ENCODE assay signal across 15 cellular contexts in the genomic region with DNA sequence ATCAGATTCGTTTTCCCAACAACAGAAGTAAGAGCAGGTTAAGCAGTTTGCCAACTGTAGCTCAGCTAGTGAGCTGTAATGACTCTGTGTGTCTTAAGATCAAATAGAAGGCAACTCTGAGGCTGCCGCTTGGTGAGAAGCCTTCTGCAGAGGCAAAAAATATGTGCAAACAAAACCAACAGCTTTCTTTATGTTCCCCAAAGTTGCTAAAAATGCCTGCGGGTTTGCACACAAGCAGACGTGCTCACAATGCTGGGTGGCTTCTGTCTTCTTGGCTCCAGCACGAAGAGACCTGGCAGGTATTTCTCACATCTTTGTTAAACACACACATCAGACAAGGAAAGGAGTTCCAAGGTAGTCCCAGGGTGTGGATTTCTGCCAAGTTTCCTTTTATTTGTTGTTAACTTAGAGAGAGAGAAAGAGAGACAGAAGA.
DNase-seq lines count a peak whose midpoint lies in the region; ATAC-seq, FAIRE-seq and TF ChIP-seq lines count a peak whose summit lies in the region.
"Had no signal": no experiment of that assay in that cellular context is flagged by ENCODE, and none has a peak within 500 bp of the region (broad histone marks: within the 10 kb centered on the region; RNA-seq: fewer than 3 reads in every experiment).

No MANE protein-coding gene starts in this region.

- no peak for DNase-seq in activated T-cell treated with anti-CD3 and anti-CD28 coated beads, Interleukin-2, amount 50 U/mL, for 72 hours
- DNase-seq in activated T-cell treated with anti-CD3 and anti-CD28 coated beads for 4 hours (no peak), keratinocyte (ENCODE audit: low read depth, low spot score) (no peak), superior temporal gyrus (ENCODE audit: extremely low spot score) (peak; percentile 23), OCI-LY7 (ENCODE audit: low spot score) (no peak), mesendoderm (no peak), cerebellar cortex (ENCODE audit: low spot score) (no peak)
- DNase-seq in activated CD8-positive, alpha-beta T cell treated with anti-CD3 and anti-CD28 coated beads for 36 hours, result no peak
- DNase-seq: activated CD4-positive, alpha-beta T cell treated with anti-CD3 and anti-CD28 coated beads for 48 hours; activated naive CD4-positive, alpha-beta T cell treated with Interleukin-2 at 50 U/mL for 16 hours; NCI-H1048; NCI-H446 treated with DMSO at 0.1 percent for 48 hours; upper lobe of left lung had no signal

- H2AFZ ChIP-seq in keratinocyte (ENCODE audit: control insufficient read depth, low read length) (peak overlapping the region; percentile 19), OCI-LY7 (ENCODE audit: low read length) (no peak overlapping the region)

- H3K79me2 ChIP-seq in keratinocyte (ENCODE audit: control insufficient read depth, insufficient read depth, low read length), result no peaks in the 10 kb centered on the region
- H3K79me2 ChIP-seq in OCI-LY7 (ENCODE audit: insufficient read depth, low read depth, low read length), result no peaks in the 10 kb centered on the region
- H3K79me2 ChIP-seq in mesendoderm (ENCODE audit: control insufficient read depth, insufficient read depth, low read length), result no peaks in the 10 kb centered on the region

- H3K9me3 ChIP-seq in keratinocyte (ENCODE audit: control insufficient read depth, low read depth, low read length), result no peaks in the 10 kb centered on the region
- H3K9me3 ChIP-seq in OCI-LY7 (ENCODE audit: low read length), result no peaks in the 10 kb centered on the region
- H3K9me3 ChIP-seq: upper lobe of left lung had no signal

- H3K9me2 ChIP-seq in OCI-LY7 (ENCODE audit: insufficient read depth, low read length), result no peaks in the 10 kb centered on the region

- no peak overlapping the region for H4K8ac ChIP-seq in mesendoderm (ENCODE audit: low read depth, low read length)

- H3K4me1 ChIP-seq in keratinocyte (ENCODE audit: control insufficient read depth, extremely low read depth, insufficient read depth, low read length) (peaks cover 13% of the 10 kb centered on the region), OCI-LY7 (ENCODE audit: insufficient read depth, low read length, poor library complexity, severe bottlenecking) (no peaks in the 10 kb centered on the region), mesendoderm (ENCODE audit: control insufficient read depth, low read depth, low read length) (no peaks in the 10 kb centered on the region)

- H3K36me3 ChIP-seq in keratinocyte (ENCODE audit: control insufficient read depth in 2 of 2, extremely low read depth in 1 of 2, insufficient read depth in 2 of 2, low read length in 2 of 2), result no peaks in the 10 kb centered on the region
- no peaks in the 10 kb centered on the region for H3K36me3 ChIP-seq in OCI-LY7 (ENCODE audit: insufficient read depth, low read length)
- H3K36me3 ChIP-seq in mesendoderm (ENCODE audit: control insufficient read depth, insufficient read depth, low read length), result no peaks in the 10 kb centered on the region
- H3K36me3 ChIP-seq: upper lobe of left lung had no signal

- peaks cover 64% of the 10 kb centered on the region for H3K4me1 Mint-ChIP-seq in activated T-cell treated with anti-CD3 and anti-CD28 coated beads, Interleukin-2, amount 50 U/mL, for 72 hours (ENCODE audit: low read depth)
- peaks cover 63% of the 10 kb centered on the region for H3K4me1 Mint-ChIP-seq in activated CD8-positive, alpha-beta T cell treated with anti-CD3 and anti-CD28 coated beads for 36 hours (ENCODE audit: low read depth)

- no peak overlapping the region for H2BK15ac ChIP-seq in mesendoderm (replicated peaks; ENCODE audit: low read depth)

- ATAC-seq in activated T-cell treated with anti-CD3 and anti-CD28 coated beads, Interleukin-2, amount 50 U/mL, for 72 hours (replicated peaks in 1 of 2), result no peak
- no peak for ATAC-seq in activated CD8-positive, alpha-beta T cell treated with anti-CD3 and anti-CD28 coated beads for 36 hours
- ATAC-seq: GM12878, Panc1 had no signal

- CTCF ChIA-PET in activated CD8-positive, alpha-beta T cell treated with anti-CD3 and anti-CD28 coated beads for 36 hours (lab: Charles Lee), result interaction anchor here (1.0 to 1.3 kb wide), 5 partner anchors 11 to 180 kb away, joined by 3 to 4 read pairs (median 3); no protein-coding TSS in a partner anchor
- CTCF ChIA-PET in OCI-LY7 (lab: Charles Lee; ENCODE audit: unreplicated experiment), result no interaction called here

- no peak overlapping the region for H2BK5ac ChIP-seq in mesendoderm (ENCODE audit: low read length)

- H3K9ac ChIP-seq in keratinocyte (ENCODE audit: control insufficient read depth, extremely low read depth, insufficient read depth, low read length), result no peak overlapping the region
- H3K9ac ChIP-seq in mesendoderm (ENCODE audit: low read length), result no peak overlapping the region

- no peak overlapping the region for H2AK5ac ChIP-seq in mesendoderm (ENCODE audit: low read length)

- TF ChIP-seq CTCF in activated CD8-positive, alpha-beta T cell treated with anti-CD3 and anti-CD28 coated beads for 36 hours (IDR thresholded peaks at IDR 0.05), result no peak
- TF ChIP-seq CTCF in keratinocyte (optimal IDR thresholded peaks at IDR 0.05 in 1 of 3, IDR thresholded peaks at IDR 0.05 in 1 of 3, conservative IDR thresholded peaks at IDR 0.05 in 1 of 3; ENCODE audit: extremely low read depth in 1 of 3, insufficient read depth in 2 of 3, low read length in 3 of 3) (no peak), OCI-LY7 (conservative IDR thresholded peaks at IDR 0.05; ENCODE audit: low read length) (no peak)

- H3K27ac Mint-ChIP-seq in activated T-cell treated with anti-CD3 and anti-CD28 coated beads, Interleukin-2, amount 50 U/mL, for 72 hours, result peak overlapping the region; percentile 38
- H3K27ac Mint-ChIP-seq in activated CD8-positive, alpha-beta T cell treated with anti-CD3 and anti-CD28 coated beads for 36 hours, result peak overlapping the region; percentile 82

- H4K5ac ChIP-seq in mesendoderm (ENCODE audit: low read length), result no peak overlapping the region

- H3K79me1 ChIP-seq in mesendoderm (ENCODE audit: low read length), result no peaks in the 10 kb centered on the region

- H3K4ac ChIP-seq in mesendoderm (ENCODE audit: low read depth, low read length), result no peak overlapping the region

- no peaks in the 10 kb centered on the region for H3K9me1 ChIP-seq in keratinocyte (ENCODE audit: control insufficient read depth, extremely low read depth, insufficient read depth, low read length)

- H3K9me3 Mint-ChIP-seq in activated T-cell treated with anti-CD3 and anti-CD28 coated beads, Interleukin-2, amount 50 U/mL, for 72 hours, result peaks cover 3 to 4% of the 10 kb centered on the region in 2 donors
- H3K9me3 Mint-ChIP-seq in activated CD8-positive, alpha-beta T cell treated with anti-CD3 and anti-CD28 coated beads for 36 hours, result peaks cover 6% of the 10 kb centered on the region

- H3K56ac ChIP-seq in mesendoderm (ENCODE audit: low read length), result no peak overlapping the region

- no peak overlapping the region for H2BK120ac ChIP-seq in mesendoderm (ENCODE audit: low read depth, low read length)

- H4K20me1 ChIP-seq in keratinocyte (ENCODE audit: control insufficient read depth, extremely low read depth, insufficient read depth, low read length) (no peaks in the 10 kb centered on the region), OCI-LY7 (ENCODE audit: insufficient read depth, low read length) (no peaks in the 10 kb centered on the region)

- no CpG with 5 or more reads among the region's 5 CpGs for WGBS in mesendoderm (ENCODE audit: extremely low coverage, insufficient coverage, low lambda C conversion rate)

- H3K27ac ChIP-seq in keratinocyte (ENCODE audit: control insufficient read depth, insufficient read depth, low read length) (no peak overlapping the region), OCI-LY7 (ENCODE audit: low read depth, low read length, poor library complexity, severe bottlenecking) (no peak overlapping the region), mesendoderm (ENCODE audit: low read depth, low read length) (no peak overlapping the region)
- H3K27ac ChIP-seq: upper lobe of left lung had no signal

- H3K23ac ChIP-seq in mesendoderm (ENCODE audit: low read length), result no peak overlapping the region

- H3K27me3 Mint-ChIP-seq in activated T-cell treated with anti-CD3 and anti-CD28 coated beads, Interleukin-2, amount 50 U/mL, for 72 hours (ENCODE audit: low read depth), result no peaks in the 10 kb centered on the region
- no peaks in the 10 kb centered on the region for H3K27me3 Mint-ChIP-seq in activated CD8-positive, alpha-beta T cell treated with anti-CD3 and anti-CD28 coated beads for 36 hours

- peak; percentile 26 for FAIRE-seq in keratinocyte (lab: Jason Lieb, UNC)
- FAIRE-seq: GM12878 had no signal

- peak overlapping the region in 1 of 2 donors; percentile 12 for H3K4me3 Mint-ChIP-seq in activated T-cell treated with anti-CD3 and anti-CD28 coated beads, Interleukin-2, amount 50 U/mL, for 72 hours
- H3K4me3 Mint-ChIP-seq in activated CD8-positive, alpha-beta T cell treated with anti-CD3 and anti-CD28 coated beads for 36 hours, result no peak overlapping the region

- POLR2A ChIA-PET in activated CD8-positive, alpha-beta T cell treated with anti-CD3 and anti-CD28 coated beads for 36 hours (lab: Charles Lee), result interaction anchor here (0.7 kb wide), 1 partner anchor 152 kb away, joined by 3 read pairs; no protein-coding TSS in a partner anchor
- POLR2A ChIA-PET in OCI-LY7 (lab: Charles Lee), result interaction anchor here (1.2 kb wide), 1 partner anchor 27 kb away, joined by 3 read pairs; no protein-coding TSS in a partner anchor

- H3K36me3 Mint-ChIP-seq in activated T-cell treated with anti-CD3 and anti-CD28 coated beads, Interleukin-2, amount 50 U/mL, for 72 hours (ENCODE audit: insufficient read depth in 2 of 2), result peaks cover 1 to 2% of the 10 kb centered on the region in 2 donors
- no peaks in the 10 kb centered on the region for H3K36me3 Mint-ChIP-seq in activated CD8-positive, alpha-beta T cell treated with anti-CD3 and anti-CD28 coated beads for 36 hours (ENCODE audit: low read depth)

- no peak overlapping the region for H3K4me2 ChIP-seq in keratinocyte (ENCODE audit: control insufficient read depth, extremely low read depth, insufficient read depth, low read depth, low read length)
- no peak overlapping the region for H3K4me2 ChIP-seq in OCI-LY7 (ENCODE audit: low read length)
- H3K4me2 ChIP-seq in mesendoderm (ENCODE audit: low read length), result no peak overlapping the region

- H3K18ac ChIP-seq in mesendoderm (ENCODE audit: low read length), result no peak overlapping the region

- dilution Hi-C loops in keratinocyte (cut with MboI; ENCODE audit: extremely low pct_ligation_motif_present, low sequenced_read_pairs), result no loop called here

- BruUV-seq in OCI-LY7 (replicated peaks; lab: Mats Ljungman, UMichigan), result no TSS peak

- H3K27me3 ChIP-seq in keratinocyte (ENCODE audit: control insufficient read depth, extremely low read depth, insufficient read depth, low read length), result no peaks in the 10 kb centered on the region
- H3K27me3 ChIP-seq in mesendoderm (ENCODE audit: insufficient read depth, low read length, poor library complexity), result no peaks in the 10 kb centered on the region
- H3K27me3 ChIP-seq: upper lobe of left lung had no signal

- no peak overlapping the region for H3K4me3 ChIP-seq in keratinocyte (ENCODE audit: control insufficient read depth in 2 of 3, extremely low read depth in 1 of 3, insufficient read depth in 2 of 3, low read depth in 1 of 3, low read length in 3 of 3)
- no peak overlapping the region for H3K4me3 ChIP-seq in OCI-LY7 (ENCODE audit: low read depth, low read length, poor library complexity, severe bottlenecking)
- H3K4me3 ChIP-seq in mesendoderm (ENCODE audit: low read length), result no peak overlapping the region
- H3K4me3 ChIP-seq: GM12878, upper lobe of left lung had no signal

- intact Hi-C loops in activated CD8-positive, alpha-beta T cell treated with anti-CD3 and anti-CD28 coated beads for 36 hours (cut with micrococcal nuclease), result no loop called here
- intact Hi-C loops in OCI-LY7 (cut with micrococcal nuclease; ENCODE audit: unreplicated experiment), result no loop called here
